10 cellular contexts compared by ENCODE assay signal in the genomic region with DNA sequence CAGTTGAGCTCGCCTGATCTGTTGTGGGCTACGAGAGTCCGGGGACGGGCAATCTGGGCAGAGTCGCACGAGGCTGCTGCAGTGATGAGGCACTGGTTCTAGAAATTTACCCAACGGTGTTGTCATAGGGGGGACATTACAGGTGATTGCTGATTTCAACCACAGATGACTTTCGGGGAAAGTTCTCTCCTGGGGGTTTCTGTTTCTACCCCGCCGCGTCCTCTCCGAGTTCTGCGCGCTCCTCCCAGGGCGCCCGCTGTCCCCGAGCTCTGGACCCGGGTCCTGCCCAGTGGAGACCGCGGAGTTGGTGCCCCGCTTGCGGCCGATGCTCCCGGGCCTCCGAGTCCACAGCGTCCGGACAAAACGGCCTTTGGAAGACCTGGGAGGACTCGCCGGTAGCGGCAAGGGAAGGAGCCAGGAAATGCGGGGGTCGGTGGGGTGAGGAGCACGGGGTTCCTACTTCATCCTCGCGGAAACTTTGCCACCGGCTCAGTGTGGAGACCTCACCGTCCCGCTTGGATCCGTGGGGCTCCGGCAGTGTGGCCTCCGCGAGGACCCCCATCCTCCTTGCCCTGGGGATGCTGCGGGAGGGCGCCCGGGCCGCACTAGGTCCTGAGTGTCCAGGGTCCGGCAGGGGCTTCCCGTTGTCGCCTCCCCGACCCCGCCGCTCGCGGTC. TPM values are rescaled to one million over a fixed set of nuclear protein-coding genes. Genes with fewer than 3 reads are reported as not detected.
DNase-seq lines count a peak whose midpoint lies in the region; ATAC-seq, FAIRE-seq and TF ChIP-seq lines count a peak whose summit lies in the region.
"Had no signal": no experiment of that assay in that cellular context is flagged by ENCODE, and none has a peak within 500 bp of the region (broad histone marks: within the 10 kb centered on the region; RNA-seq: fewer than 3 reads in every experiment).

No MANE protein-coding gene starts in this region.

- no TSS peak for BruUV-seq in OCI-LY7 (replicated peaks; lab: Mats Ljungman, UMichigan)

- H3K9ac ChIP-seq in NT2/D1 (ENCODE audit: insufficient read length, low read depth) = peak overlapping the region; percentile 26
- H3K9ac ChIP-seq in neural cell (ENCODE audit: low read length) = no peak overlapping the region

- H3K36me3 ChIP-seq in NT2/D1 (ENCODE audit: insufficient read depth, insufficient read length, low read length) = no peaks in the 10 kb centered on the region
- no peaks in the 10 kb centered on the region for H3K36me3 ChIP-seq in neural cell (ENCODE audit: insufficient read depth, low read length)
- H3K36me3 ChIP-seq in OCI-LY7 (ENCODE audit: insufficient read depth, low read length) = no peaks in the 10 kb centered on the region

- H3F3A ChIP-seq in neural cell (ENCODE audit: insufficient read depth, low read length, poor library complexity, severe bottlenecking) = no peaks in the 10 kb centered on the region

- no peak for DNase-seq in A549 (ENCODE audit: low read depth in 1 of 2, low spot score in 1 of 2)
- DNase-seq in NT2/D1 (ENCODE audit: low read depth, low spot score) = no peak
- no peak for DNase-seq in OCI-LY7 (ENCODE audit: low spot score)
- no peak for DNase-seq in HTR-8/SVneo (ENCODE audit: insufficient read length, low spot score)
- DNase-seq in activated CD4-positive, alpha-beta T cell treated with anti-CD3 and anti-CD28 coated beads for 48 hours = no peak
- DNase-seq in pons (ENCODE audit: low spot score) = no peak
- DNase-seq: CD4-positive, CD25-positive, alpha-beta regulatory T cell; MM.1S had no signal

- H3K4me2 ChIP-seq in A549 = peak overlapping the region; percentile 60
- no peak overlapping the region for H3K4me2 ChIP-seq in neural cell (ENCODE audit: low read length)
- H3K4me2 ChIP-seq in OCI-LY7 (ENCODE audit: low read length) = no peak overlapping the region

- H4K20me1 ChIP-seq in neural cell (ENCODE audit: insufficient read depth) = no peaks in the 10 kb centered on the region
- no peaks in the 10 kb centered on the region for H4K20me1 ChIP-seq in OCI-LY7 (ENCODE audit: insufficient read depth, low read length)

- H3K79me2 ChIP-seq in neural cell (replicated peaks; ENCODE audit: insufficient read depth, low read length) = no peaks in the 10 kb centered on the region
- H3K79me2 ChIP-seq in OCI-LY7 (ENCODE audit: insufficient read depth, low read depth, low read length) = no peaks in the 10 kb centered on the region

- TF ChIP-seq CTCF in A549 (IDR thresholded peaks at IDR 0.05) = no peak
- TF ChIP-seq CTCF in neural cell (IDR thresholded peaks at IDR 0.05; ENCODE audit: poor library complexity, severe bottlenecking) = no peak
- TF ChIP-seq CTCF in OCI-LY7 (conservative IDR thresholded peaks at IDR 0.05; ENCODE audit: low read length) = no peak

- intact Hi-C loops in OCI-LY7 (cut with micrococcal nuclease; ENCODE audit: unreplicated experiment) = no loop called here

- no peaks in the 10 kb centered on the region for H3K9me3 ChIP-seq in A549
- H3K9me3 ChIP-seq in NT2/D1 (ENCODE audit: insufficient read depth, low read length) = no peaks in the 10 kb centered on the region
- no peaks in the 10 kb centered on the region for H3K9me3 ChIP-seq in neural cell (ENCODE audit: low read length)
- H3K9me3 ChIP-seq in OCI-LY7 (ENCODE audit: low read length) = no peaks in the 10 kb centered on the region

- H2AFZ ChIP-seq in neural cell (ENCODE audit: low read depth, low read length) = no peak overlapping the region
- no peak overlapping the region for H2AFZ ChIP-seq in OCI-LY7 (ENCODE audit: low read length)

- H3K9me2 ChIP-seq in neural cell (ENCODE audit: insufficient read depth, low read length) (no peaks in the 10 kb centered on the region), OCI-LY7 (ENCODE audit: insufficient read depth, low read length) (no peaks in the 10 kb centered on the region)

- peaks cover 5% of the 10 kb centered on the region; the same call in 1 of the 3 replicates for H3K4me1 ChIP-seq in A549
- H3K4me1 ChIP-seq in NT2/D1 (ENCODE audit: insufficient read depth, insufficient read length) = no peaks in the 10 kb centered on the region
- no peaks in the 10 kb centered on the region for H3K4me1 ChIP-seq in OCI-LY7 (ENCODE audit: insufficient read depth, low read length, poor library complexity, severe bottlenecking)

- TF ChIP-seq POLR2A in A549 (IDR thresholded peaks at IDR 0.05; ENCODE audit: low read length) = no peak

- TF ChIP-seq RAD21 in A549 (conservative IDR thresholded peaks at IDR 0.05 in 1 of 2, IDR thresholded peaks at IDR 0.05 in 1 of 2) (no peak), neural cell (conservative IDR thresholded peaks at IDR 0.05) (no peak)

- H3K27ac ChIP-seq in A549 (no peak overlapping the region), neural cell (ENCODE audit: low read length) (no peak overlapping the region), OCI-LY7 (ENCODE audit: low read depth, low read length, poor library complexity, severe bottlenecking) (no peak overlapping the region)

- WGBS in A549 (ENCODE audit: missing lambda C conversion rate) = 42% methylated on average over 31 of the region's 55 CpGs

- H3K27me3 ChIP-seq in NT2/D1 (ENCODE audit: insufficient read depth, insufficient read length) (peaks cover 63% of the 10 kb centered on the region), neural cell (ENCODE audit: insufficient read depth, low read depth, low read length) (peaks cover 77% of the 10 kb centered on the region)

- FAIRE-seq in A549 (lab: Jason Lieb, UNC) = no peak
- FAIRE-seq in HTR-8/SVneo (lab: Jason Lieb, UNC) = no peak

- TF ChIP-seq EP300 in A549 (IDR thresholded peaks at IDR 0.05) = no peak
- TF ChIP-seq EP300 in neural cell (conservative IDR thresholded peaks at IDR 0.05; ENCODE audit: poor library complexity, severe bottlenecking) = no peak

- POLR2A ChIA-PET in A549 (lab: Yijun Ruan, JAX) = no interaction called here
- POLR2A ChIA-PET in OCI-LY7 (lab: Charles Lee) = interaction anchor here (0.6 kb wide), 1 partner anchor 490 kb away, joined by 3 read pairs; no protein-coding TSS in a partner anchor

- H3K4me3 ChIP-seq in A549 (no peak overlapping the region), NT2/D1 (ENCODE audit: insufficient read length, low read depth) (peak overlapping the region; percentile 50), neural cell (ENCODE audit: low read length) (peak overlapping the region; percentile 45), OCI-LY7 (ENCODE audit: low read depth, low read length, poor library complexity, severe bottlenecking) (no peak overlapping the region)

- CTCF ChIA-PET in A549 (lab: Yijun Ruan, JAX) = interaction anchor here (0.6 kb wide), 1 partner anchor 8 kb away, joined by 4 read pairs; no protein-coding TSS in a partner anchor
- CTCF ChIA-PET in OCI-LY7 (lab: Charles Lee; ENCODE audit: unreplicated experiment) = no interaction called here

- ATAC-seq in A549 (peak in 1 of 2 experiments; percentile 38; a peak in 3 of 6 replicates), esophagus mucosa (peak; percentile 30)

TF ChIP-seq in A549, 52 proteins besides CTCF, POLR2A, EP300 and RAD21 (continues in another document):
- TF ChIP-seq PHF8 (IDR thresholded peaks at IDR 0.05; ENCODE audit: borderline replicate concordance, low read depth) = no peak
- TF ChIP-seq, protein P1, sequence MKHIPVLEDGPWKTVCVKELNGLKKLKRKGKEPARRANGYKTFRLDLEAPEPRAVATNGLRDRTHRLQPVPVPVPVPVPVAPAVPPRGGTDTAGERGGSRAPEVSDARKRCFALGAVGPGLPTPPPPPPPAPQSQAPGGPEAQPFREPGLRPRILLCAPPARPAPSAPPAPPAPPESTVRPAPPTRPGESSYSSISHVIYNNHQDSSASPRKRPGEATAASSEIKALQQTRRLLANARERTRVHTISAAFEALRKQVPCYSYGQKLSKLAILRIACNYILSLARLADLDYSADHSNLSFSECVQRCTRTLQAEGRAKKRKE (CRISPR knock-in tag; IDR thresholded peaks at IDR 0.05; ENCODE audit: low read depth) = no peak
- TF ChIP-seq MAZ (IDR thresholded peaks at IDR 0.05; ENCODE audit: borderline replicate concordance, low read depth, low read length) = no peak

RNA-seq across cellular contexts. Expression of gene RAET1L, which starts 12.3 kb away (rescaled TPM):
- 0.09 TPM in 1 of 2 replicates, not detected in the other for polyA plus RNA-seq in A549 (2011; rRNA removed)
- 0.09 TPM in 1 of 2 replicates, not detected in the other for polyA plus RNA-seq in A549 (2012; cell fraction: cytosol; rRNA removed)
- polyA plus RNA-seq in A549 (2012; cell fraction: nucleus; rRNA removed) = 0.06 TPM in 1 of 2 replicates, not detected in the other
- polyA plus RNA-seq in A549 (2017; fragmentation: RNase III; extraction: RNeasy Plus Mini Kit Qiagen cat#74134 plus additional on column Dnase treatment) = 0.18 to 0.22 TPM in 2 of 3 replicates, not detected in the other
- polyA minus RNA-seq in A549 (2011; rRNA and poly(A)+ RNA removed) = not detected in 2 replicates
- 30.4 TPM for total RNA-seq in esophagus mucosa
- not detected in 2 replicates for polyA plus RNA-seq in neural cell
- not detected in 2 replicates for polyA minus RNA-seq in neural cell
- total RNA-seq in OCI-LY7 (2014; rRNA removed; shearing (Covaris generic)) = not detected in 2 replicates
- total RNA-seq in OCI-LY7 (2022) = not detected in 2 replicates
- total RNA-seq: CD4-positive, CD25-positive, alpha-beta regulatory T cell had no signal
- polyA plus RNA-seq: CD4-positive, CD25-positive, alpha-beta regulatory T cell had no signal

RNA-seq across cellular contexts. Expression of gene ULBP3, which starts 31.3 kb away (rescaled TPM):
- polyA plus RNA-seq in A549 (2011; rRNA removed) (3.4 and 3.9 TPM in 2 replicates), A549 (2017; fragmentation: RNase III; extraction: RNeasy Plus Mini Kit Qiagen cat#74134 plus additional on column Dnase treatment) (2.0 to 2.7 TPM (median 2.1 TPM) in 3 replicates), neural cell (2.2 and 2.8 TPM in 2 replicates)
- 1.7 and 2.2 TPM in 2 replicates for polyA plus RNA-seq in A549 (2012; cell fraction: cytosol; rRNA removed)
- 1.4 and 1.5 TPM in 2 replicates for polyA plus RNA-seq in A549 (2012; cell fraction: nucleus; rRNA removed)
- polyA minus RNA-seq in A549 (2011; rRNA and poly(A)+ RNA removed) = 4.2 and 4.3 TPM in 2 replicates
- total RNA-seq in esophagus mucosa (3.8 TPM), OCI-LY7 (2022) (4.1 and 4.3 TPM in 2 replicates)
- 6.8 and 10.4 TPM in 2 replicates for polyA minus RNA-seq in neural cell
- total RNA-seq in OCI-LY7 (2014; rRNA removed; shearing (Covaris generic)) = 3.5 and 4.5 TPM in 2 replicates

Comparison
In these comparisons a context has a peak if more than half of its experiments do, and no peak if none do; other contexts are left out.
1. H3K4me3 ChIP-seq: peak in NT2/D1 (single experiment) and neural cell (single experiment); none in A549 (single experiment) and OCI-LY7 (single experiment).
2. RNA of gene RAET1L, which starts 12.3 kb away (total RNA-seq): 30.4 TPM in esophagus mucosa (single experiment); not detected in OCI-LY7; every median in the first group is over 10 times any median in the second.